17 cellular contexts compared by ENCODE assay signal in genomic region chrX:98448524-98448923, GRCh38.
DNase-seq lines count a peak whose midpoint lies in the region; ATAC-seq lines count a peak whose summit lies in the region.
"Had no signal": no experiment of that assay in that cellular context is flagged by ENCODE, and none has a peak within 500 bp of the region (broad histone marks: within the 10 kb centered on the region; RNA-seq: fewer than 3 reads in every experiment).

No MANE protein-coding gene starts in this region.

- H4K8ac ChIP-seq in neuronal stem cell (ENCODE audit: low read depth, low read length), result no peak overlapping the region

- no peak overlapping the region for H3K23ac ChIP-seq in neuronal stem cell (ENCODE audit: low read depth, low read length, poor library complexity)

- H3K9ac ChIP-seq in Karpas-422 (ENCODE audit: low read length) (no peak overlapping the region), neuronal stem cell (ENCODE audit: low read depth, low read length, poor library complexity) (no peak overlapping the region)
- H3K9ac ChIP-seq: BLaER1 had no signal

- no peaks in the 10 kb centered on the region for H3K79me1 ChIP-seq in neuronal stem cell (ENCODE audit: low read depth, low read length)

- ATAC-seq in Right ventricle myocardium inferior, result no peak
- ATAC-seq in right cardiac atrium, result no peak
- ATAC-seq in HG03108 (IDR thresholded peaks at IDR 0.05; ENCODE audit: unreplicated experiment), result no peak
- ATAC-seq: GM12878, K562 had no signal

- no peak overlapping the region for H2BK120ac ChIP-seq in neuronal stem cell (ENCODE audit: low read depth, low read length)

- intact Hi-C loops in Right ventricle myocardium inferior (cut with DNase I), result no loop called here
- intact Hi-C loops in right cardiac atrium (cut with DNase I), result no loop called here

- H4K91ac ChIP-seq in neuronal stem cell (ENCODE audit: low read depth, low read length, poor library complexity), result no peak overlapping the region

- no peak overlapping the region for H3K27ac ChIP-seq in right cardiac atrium (ENCODE audit: low read length)
- no peak overlapping the region for H3K27ac ChIP-seq in Karpas-422 (ENCODE audit: low read length)
- H3K27ac ChIP-seq in neuronal stem cell (replicated peaks; ENCODE audit: low read length), result no peak overlapping the region
- H3K27ac ChIP-seq: BLaER1 had no signal

- H3K9me3 ChIP-seq in right cardiac atrium (ENCODE audit: control insufficient read depth, low read length) (no peaks in the 10 kb centered on the region), Karpas-422 (ENCODE audit: low read length) (no peaks in the 10 kb centered on the region), neuronal stem cell (replicated peaks in 1 of 2; ENCODE audit: control insufficient read depth in 2 of 2, insufficient read depth in 1 of 2, low read depth in 1 of 2, low read length in 2 of 2) (no peaks in the 10 kb centered on the region)
- H3K9me3 ChIP-seq: BLaER1, HAP-1 had no signal

- H4K20me1 ChIP-seq in Karpas-422 (ENCODE audit: insufficient read depth, low read depth, low read length), result no peaks in the 10 kb centered on the region
- H4K20me1 ChIP-seq: BLaER1 had no signal

- H3K4me1 ChIP-seq in right cardiac atrium (ENCODE audit: control insufficient read depth, insufficient read depth, low read length) (no peaks in the 10 kb centered on the region), Karpas-422 (ENCODE audit: low read length) (no peaks in the 10 kb centered on the region), neuronal stem cell (ENCODE audit: control insufficient read depth in 2 of 2, insufficient read depth in 1 of 2, low read depth in 1 of 2, low read length in 2 of 2) (no peaks in the 10 kb centered on the region)
- H3K4me1 ChIP-seq: BLaER1, HAP-1 had no signal

- 85% methylated on average over 4 of the region's 4 CpGs for WGBS in right cardiac atrium
- WGBS in neuronal stem cell (ENCODE audit: extremely low coverage in 2 of 2, insufficient read length in 2 of 2, insufficient replicate concordance in 1 of 2), 2 donors, result no CpG with 5 or more reads among the region's 4 CpGs

- no peak overlapping the region for H3K18ac ChIP-seq in neuronal stem cell (ENCODE audit: low read length)

- H3K27me3 ChIP-seq in right cardiac atrium (ENCODE audit: control insufficient read depth, insufficient read depth) (no peaks in the 10 kb centered on the region), Karpas-422 (ENCODE audit: low read length) (no peaks in the 10 kb centered on the region), neuronal stem cell (ENCODE audit: control insufficient read depth in 3 of 3, insufficient read depth in 3 of 3, low read depth in 1 of 3, low read length in 3 of 3) (no peaks in the 10 kb centered on the region)

- H3K79me2 ChIP-seq in Karpas-422 (ENCODE audit: low read length), result no peaks in the 10 kb centered on the region

- H3K4ac ChIP-seq in neuronal stem cell (ENCODE audit: low read length), result no peak overlapping the region

- H2AFZ ChIP-seq in Karpas-422 (ENCODE audit: low read length), result no peak overlapping the region
- H2AFZ ChIP-seq in neuronal stem cell (ENCODE audit: low read length), result no peak overlapping the region

- H2BK15ac ChIP-seq in neuronal stem cell (ENCODE audit: low read length), result no peak overlapping the region

- H2BK12ac ChIP-seq in neuronal stem cell (ENCODE audit: low read length), result no peak overlapping the region

- H2BK5ac ChIP-seq in neuronal stem cell (ENCODE audit: low read length), result no peak overlapping the region

- H3K4me3 ChIP-seq in right cardiac atrium (ENCODE audit: low read length), result no peak overlapping the region
- H3K4me3 ChIP-seq in Karpas-422 (ENCODE audit: low read length), result no peak overlapping the region
- no peak overlapping the region for H3K4me3 ChIP-seq in neuronal stem cell (ENCODE audit: low read length in 2 of 2)
- H3K4me3 ChIP-seq: BLaER1, GM12878, HAP-1, K562 had no signal

- H3K4me2 ChIP-seq in Karpas-422 (ENCODE audit: low read depth, low read length, poor library complexity, severe bottlenecking) (no peak overlapping the region), neuronal stem cell (ENCODE audit: insufficient read depth, low read length, poor library complexity, severe bottlenecking) (no peak overlapping the region)
- H3K4me2 ChIP-seq: BLaER1 had no signal

- no peaks in the 10 kb centered on the region for H3K9me2 ChIP-seq in Karpas-422 (replicated peaks; ENCODE audit: insufficient read depth, low read length)

- H2AK5ac ChIP-seq in neuronal stem cell (ENCODE audit: low read depth, low read length), result no peak overlapping the region

- peak; percentile 35 for DNase-seq in Right ventricle myocardium inferior (ENCODE audit: missing footprints)
- DNase-seq in right cardiac atrium, result no peak
- DNase-seq in Karpas-422, result peak; percentile 40
- DNase-seq in iPS-NIHi11 (ENCODE audit: low spot score), result peak; percentile 14
- no peak for DNase-seq in neuronal stem cell (ENCODE audit: low spot score)
- no peak for DNase-seq in activated gamma-delta T cell (lab: John Stamatoyannopoulos, UW)
- DNase-seq: 8988T; AML-193; Calu3; CD4-positive, CD25-positive, alpha-beta regulatory T cell; DMS 273 treated with DMSO at 0.1 percent for 48 hours; Kasumi-1 had no signal

- H3K14ac ChIP-seq in neuronal stem cell (ENCODE audit: low read length), result no peak overlapping the region

- H3K36me3 ChIP-seq in Karpas-422 (ENCODE audit: insufficient read depth, low read length), result no peaks in the 10 kb centered on the region
- H3K36me3 ChIP-seq in neuronal stem cell (replicated peaks in 1 of 2; ENCODE audit: control insufficient read depth in 2 of 2, insufficient read depth in 2 of 2, low read length in 2 of 2), result no peaks in the 10 kb centered on the region
- H3K36me3 ChIP-seq: BLaER1, HAP-1 had no signal

Comparison
In these comparisons a context has a peak if more than half of its experiments do, and no peak if none do; other contexts are left out.
1. DNase-seq: peak in Right ventricle myocardium inferior (single experiment), Karpas-422 (single experiment) and iPS-NIHi11 (single experiment); none in right cardiac atrium (0 of 3), neuronal stem cell (single experiment) and activated gamma-delta T cell (single experiment).